ENCODE assay signal across 8 cellular contexts in the genomic region with DNA sequence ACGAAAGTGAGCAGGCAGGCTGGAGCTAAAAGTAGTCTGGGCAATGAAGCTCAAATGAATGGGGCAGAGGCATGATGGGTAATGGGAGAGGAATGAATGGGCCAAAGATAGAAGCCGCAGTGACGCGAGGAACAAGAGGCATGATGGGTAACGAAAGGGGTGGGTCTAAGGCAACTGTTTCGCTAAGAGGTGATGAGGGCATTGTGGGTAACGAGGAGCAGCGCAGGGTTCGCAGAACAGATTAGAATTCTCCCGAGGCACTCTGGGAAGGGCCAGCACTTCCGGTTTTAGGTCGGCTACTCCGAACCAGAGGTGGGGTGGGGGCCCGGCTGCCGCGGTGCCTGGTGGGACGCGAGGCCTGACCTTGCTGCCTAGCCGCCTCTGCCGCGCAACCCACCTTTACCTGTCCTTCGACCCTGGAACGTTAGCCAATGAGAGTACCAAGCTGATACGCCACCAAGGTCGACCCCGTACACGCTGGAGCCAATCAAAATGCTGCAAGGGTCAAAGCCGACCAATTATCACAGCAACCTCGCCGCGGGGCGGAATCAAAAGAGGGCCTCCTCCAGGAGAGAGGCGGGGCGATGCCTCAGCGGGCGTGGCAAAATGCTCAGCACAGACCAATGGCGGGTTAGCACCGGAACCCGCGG. TPM values are rescaled to one million over a fixed set of nuclear protein-coding genes. Genes with fewer than 3 reads are reported as not detected.
DNase-seq lines count a peak whose midpoint lies in the region; ATAC-seq and FAIRE-seq lines count a peak whose summit lies in the region.

No MANE protein-coding gene starts in this region.

- H3K4me3 Mint-ChIP-seq in naive thymus-derived CD8-positive, alpha-beta T cell: peak overlapping the region; percentile 80 to 93 (median 90)

- peak; percentile 100 for DNase-seq in G401 (ENCODE audit: low spot score)
- peak; percentile 100 for DNase-seq in NK-92 treated with Interleukin-12 subunit alpha and Interleukin-12 subunit beta, amount 100 ng/mL, for 24 hours (lab: John Stamatoyannopoulos, UW)
- DNase-seq in activated T-helper 9 cell treated with anti-CD3 and anti-CD28 coated beads, Interleukin-2, amount 50 U/mL, for 16 hours (ENCODE audit: low read depth): peak; percentile 100
- peak; percentile 100 for DNase-seq in fibroblast of the conjunctiva (ENCODE audit: low read depth)
- peak in 8 of 10 donors; percentile 98 to 100 (median 100) for DNase-seq in naive thymus-derived CD8-positive, alpha-beta T cell
- peak; percentile 98 for DNase-seq in urothelium cell line (ENCODE audit: low spot score)

- no peaks in the 10 kb centered on the region for H3K27me3 ChIP-seq in HUES48 (ENCODE audit: control insufficient read depth, insufficient read depth, low read length)

- peak; percentile 82 for ATAC-seq in GM21528 (IDR thresholded peaks at IDR 0.05; ENCODE audit: low FRiP score, unreplicated experiment)
- ATAC-seq in naive thymus-derived CD8-positive, alpha-beta T cell: peak; percentile 82 to 84

- H3K4me3 ChIP-seq in HUES48 (ENCODE audit: low read depth, low read length): peak overlapping the region; percentile 59

- no peaks in the 10 kb centered on the region for H3K27me3 Mint-ChIP-seq in naive thymus-derived CD8-positive, alpha-beta T cell

- peaks cover 22 to 42% (median 32%) of the 10 kb centered on the region in 4 donors for H3K4me1 Mint-ChIP-seq in naive thymus-derived CD8-positive, alpha-beta T cell

- FAIRE-seq in urothelium cell line (lab: Jason Lieb, UNC): peak; percentile 99

- peak overlapping the region; percentile 87 for H3K27ac ChIP-seq in HUES48 (ENCODE audit: low read depth, low read length)

- H3K9ac ChIP-seq in HUES48 (ENCODE audit: low read depth, low read length): peak overlapping the region; percentile 53

- in situ Hi-C loops in G401 (cut with HindIII; ENCODE audit: low sequenced_read_pairs): no loop called here

- H3K27ac Mint-ChIP-seq in naive thymus-derived CD8-positive, alpha-beta T cell: peak overlapping the region; percentile 86 to 97 (median 96)

- POLR2A ChIA-PET in naive thymus-derived CD8-positive, alpha-beta T cell (lab: Charles Lee): interaction anchor here (0.6 to 1.7 kb wide), 6 partner anchors 8 to 263 kb away, joined by 3 to 10 read pairs (median 4); a partner anchor contains a TSS

- peaks cover 0 to 30% (median 9%) of the 10 kb centered on the region in 3 donors for H3K36me3 Mint-ChIP-seq in naive thymus-derived CD8-positive, alpha-beta T cell

- H3K4me1 ChIP-seq in HUES48 (ENCODE audit: control insufficient read depth, insufficient read depth, low read length): 0 out of 2 replicates have a peak, but pooled peaks cover 4% of the 10 kb centered on the region

- no peaks in the 10 kb centered on the region for H3K9me3 ChIP-seq in HUES48 (ENCODE audit: control insufficient read depth, insufficient read depth, low read length)

- H3K9me3 Mint-ChIP-seq in naive thymus-derived CD8-positive, alpha-beta T cell: no peaks in the 10 kb centered on the region

- peaks cover 62% of the 10 kb centered on the region for H3K36me3 ChIP-seq in HUES48 (ENCODE audit: control insufficient read depth, insufficient read depth, low read length)

RNA-seq across cellular contexts. Expression of a gene that starts 0.6 kb away (rescaled TPM):
- 226 and 256 TPM in 2 replicates for total RNA-seq in G401 (2014; rRNA removed; shearing (Covaris generic))
- 10 to 100 TPM; 39.3 to 41.4 TPM for total RNA-seq in naive thymus-derived CD8-positive, alpha-beta T cell
- 10 to 100 TPM; 32.0 to 42.3 (median 33.7) TPM for polyA plus RNA-seq in naive thymus-derived CD8-positive, alpha-beta T cell

RNA-seq across cellular contexts. Expression of a gene that starts 15.1 kb away (rescaled TPM):
- total RNA-seq in G401 (2014; rRNA removed; shearing (Covaris generic)): 2,018 and 2,607 TPM in 2 replicates
- 1 to 10 TPM; 2.9 to 3.6 TPM for total RNA-seq in naive thymus-derived CD8-positive, alpha-beta T cell
- not detected for polyA plus RNA-seq in naive thymus-derived CD8-positive, alpha-beta T cell

RNA-seq across cellular contexts. Expression of a gene that starts 23.9 kb away (rescaled TPM):
- total RNA-seq in G401 (2014; rRNA removed; shearing (Covaris generic)): 182 and 412 TPM in 2 replicates
- 1 to 10 TPM in 1 of 2 experiments, not detected in 1; 1.4 TPM for total RNA-seq in naive thymus-derived CD8-positive, alpha-beta T cell
- not detected for polyA plus RNA-seq in naive thymus-derived CD8-positive, alpha-beta T cell

RNA-seq across cellular contexts. Expression of a gene that starts 44.4 kb away (rescaled TPM):
- 126 and 154 TPM in 2 replicates for total RNA-seq in G401 (2014; rRNA removed; shearing (Covaris generic))
- total RNA-seq in naive thymus-derived CD8-positive, alpha-beta T cell: under 1 TPM; 0.42 to 0.93 TPM
- polyA plus RNA-seq in naive thymus-derived CD8-positive, alpha-beta T cell: under 1 TPM in 1 of 3 donors, not detected in 2; 0.47 TPM

RNA-seq across cellular contexts. Expression of a gene that starts 51.5 kb away (rescaled TPM):
- not detected in 2 replicates for total RNA-seq in G401 (2014; rRNA removed; shearing (Covaris generic))
- not detected for total RNA-seq in naive thymus-derived CD8-positive, alpha-beta T cell
- polyA plus RNA-seq in naive thymus-derived CD8-positive, alpha-beta T cell: not detected

Comparison
In these comparisons a context has a peak if more than half of its experiments do, and no peak if none do; other contexts are left out.
1. Peak in every context shown above with its lines: DNase-seq, ATAC-seq, H3K4me3 ChIP-seq and H3K27ac ChIP-seq.
2. RNA of a gene that starts 15.1 kb away (total RNA-seq): 2,018 to 2,607 TPM in G401; 2.9 to 3.6 TPM in naive thymus-derived CD8-positive, alpha-beta T cell; every median in the first group is over 100 times any median in the second.
3. RNA of a gene that starts 23.9 kb away (total RNA-seq): 182 to 412 TPM in G401; 1.4 TPM in naive thymus-derived CD8-positive, alpha-beta T cell; every median in the first group is over 10 times any median in the second.